11 cellular contexts compared by ENCODE assay signal in the genomic region with DNA sequence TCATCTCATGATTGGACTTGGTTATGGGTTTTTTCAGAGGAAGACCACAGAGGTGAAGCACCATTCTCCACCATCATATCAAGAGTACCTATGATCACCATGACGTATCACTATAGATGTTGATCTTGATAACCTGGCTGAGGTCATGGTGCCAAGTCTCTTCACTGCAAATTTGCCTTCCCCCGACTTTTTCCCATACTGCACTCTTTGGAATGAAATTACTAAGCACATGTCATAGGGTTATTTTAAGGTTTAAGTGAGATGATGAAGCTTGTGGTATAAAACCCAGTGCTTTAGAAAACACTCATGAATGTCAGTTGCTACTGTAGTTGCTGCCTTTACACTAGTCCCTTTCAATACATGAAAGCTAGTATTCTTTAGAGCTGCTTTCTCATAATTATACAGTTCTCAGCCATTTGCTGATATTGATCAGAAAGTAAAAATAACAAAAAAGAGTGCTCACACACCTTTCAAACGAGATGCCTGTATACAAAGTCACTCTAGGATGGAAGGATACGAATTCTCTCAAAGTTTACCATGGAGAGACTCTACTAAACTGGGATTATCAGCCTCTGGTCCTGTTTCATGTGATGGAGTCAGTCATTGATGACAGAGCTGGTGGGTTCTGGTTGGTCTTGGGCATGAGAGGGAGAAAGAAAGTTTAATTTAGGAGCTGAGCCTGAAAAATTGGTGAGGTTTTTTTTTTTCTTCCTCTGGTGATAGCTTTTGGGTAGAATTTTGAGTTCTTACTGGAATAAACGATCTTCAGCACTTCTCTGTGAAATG.
DNase-seq lines count a peak whose midpoint lies in the region; ATAC-seq and TF ChIP-seq lines count a peak whose summit lies in the region.
"Had no signal": no experiment of that assay in that cellular context is flagged by ENCODE, and none has a peak within 500 bp of the region (broad histone marks: within the 10 kb centered on the region; RNA-seq: fewer than 3 reads in every experiment).

No MANE protein-coding gene starts in this region.

- ATAC-seq in HG02642 (IDR thresholded peaks at IDR 0.05; ENCODE audit: poor library complexity, unreplicated experiment) (peak; percentile 61), HG03571 (IDR thresholded peaks at IDR 0.05; ENCODE audit: unreplicated experiment) (peak; percentile 39)

- CTCF ChIA-PET in A673 (lab: Charles Lee): no interaction called here

- H3K4me3 ChIP-seq in thymus (ENCODE audit: low read length): no peak overlapping the region
- H3K4me3 ChIP-seq in A673 (ENCODE audit: low read depth, low read length, poor library complexity, severe bottlenecking): no peak overlapping the region
- H3K4me3 ChIP-seq: neural progenitor cell, suprapubic skin had no signal

- WGBS in thymus: 70% methylated on average over 5 of the region's 5 CpGs

- intact Hi-C loops in A673 (cut with micrococcal nuclease; ENCODE audit: unreplicated experiment): no loop called here

- TF ChIP-seq POLR2A in erythroblast (IDR thresholded peaks at IDR 0.05; ENCODE audit: low read length): no peak

- H3K27ac ChIP-seq in thymus (ENCODE audit: low read depth) (peak overlapping the region; percentile 8), A673 (ENCODE audit: low read depth, low read length, poor library complexity, severe bottlenecking) (no peak overlapping the region)
- H3K27ac ChIP-seq: neural progenitor cell, suprapubic skin had no signal

- TF ChIP-seq CTCF in A673 (conservative IDR thresholded peaks at IDR 0.05; ENCODE audit: low read depth, low read length): no peak

- POLR2A ChIA-PET in A673 (lab: Charles Lee; ENCODE audit: low non-redundant PET): interaction anchor here (0.6 kb wide), 1 partner anchor 298 kb away, joined by 4 read pairs; no protein-coding TSS in a partner anchor

- H3K36me3 ChIP-seq in thymus (ENCODE audit: control insufficient read depth, insufficient read depth) (no peaks in the 10 kb centered on the region), A673 (ENCODE audit: insufficient read depth, low read length, poor library complexity, severe bottlenecking) (no peaks in the 10 kb centered on the region)
- H3K36me3 ChIP-seq: neural progenitor cell, suprapubic skin had no signal

- H3K27me3 ChIP-seq in thymus (ENCODE audit: control insufficient read depth, insufficient read depth): no peaks in the 10 kb centered on the region
- H3K27me3 ChIP-seq in A673 (replicated peaks; ENCODE audit: insufficient read depth, low read depth, low read length, poor library complexity): no peaks in the 10 kb centered on the region
- H3K27me3 ChIP-seq: neural progenitor cell, suprapubic skin had no signal

- BruUV-seq in A673 (replicated peaks; lab: Mats Ljungman, UMichigan): no TSS peak

- H3K9me3 ChIP-seq in thymus (ENCODE audit: control insufficient read depth) (no peaks in the 10 kb centered on the region), A673 (ENCODE audit: low read depth, low read length, poor library complexity, severe bottlenecking) (no peaks in the 10 kb centered on the region)
- H3K9me3 ChIP-seq: suprapubic skin had no signal

- DNase-seq in stimulated activated CD4-positive, alpha-beta T cell treated with anti-CD3 and anti-CD28 coated beads, Interleukin-15, amount 100 ng/mL, for 48 hours (ENCODE audit: low read depth in 2 of 2): peak; percentile 12 to 14
- no peak for DNase-seq in stimulated activated CD4-positive, alpha-beta T cell treated with anti-CD3 and anti-CD28 coated beads, Interleukin-2, amount 100 ng/mL, for 48 hours
- DNase-seq in COLO668 (lab: John Stamatoyannopoulos, UW; ENCODE audit: unreplicated experiment) (no peak), erythroblast (lab: John Stamatoyannopoulos, UW) (no peak), A673 (ENCODE audit: low spot score) (no peak)
- DNase-seq: NCI-H526 had no signal

- H3K4me1 ChIP-seq in thymus (ENCODE audit: control insufficient read depth, insufficient read depth, low read length) (peaks cover 39% of the 10 kb centered on the region), A673 (ENCODE audit: insufficient read depth, low read length, poor library complexity, severe bottlenecking) (peaks cover 5% of the 10 kb centered on the region)

Comparison
In these comparisons a context has a peak if more than half of its experiments do, and no peak if none do; other contexts are left out.
1. DNase-seq: peak in stimulated activated CD4-positive, alpha-beta T cell treated with anti-CD3 and anti-CD28 coated beads, Interleukin-15, amount 100 ng/mL, for 48 hours (2 of 2); none in stimulated activated CD4-positive, alpha-beta T cell treated with anti-CD3 and anti-CD28 coated beads, Interleukin-2, amount 100 ng/mL, for 48 hours (0 of 2), COLO668 (single experiment), erythroblast (0 of 2) and A673 (single experiment).